Comparison of ENCODE assay signal across 11 cellular contexts in genomic region chr10:23540401-23540800, GRCh38.
A peak's percentile ranks its signal among the peaks of the same experiment; 100 is the strongest.
DNase-seq lines count a peak whose midpoint lies in the region; ATAC-seq and TF ChIP-seq lines count a peak whose summit lies in the region.
"Had no signal": no experiment of that assay in that cellular context is flagged by ENCODE, and none has a peak within 500 bp of the region (broad histone marks: within the 10 kb centered on the region; RNA-seq: fewer than 3 reads in every experiment).

No MANE protein-coding gene starts in this region.

- H3K4me3 Mint-ChIP-seq in CD4-positive, alpha-beta T cell = peak overlapping the region; percentile 27
- H3K4me3 Mint-ChIP-seq in T-helper 17 cell = peak overlapping the region; percentile 72
- H3K4me3 Mint-ChIP-seq: nephron progenitor cell had no signal

- H3K4me3 ChIP-seq in ascending aorta = no peak overlapping the region
- H3K4me3 ChIP-seq in H7 (ENCODE audit: insufficient read depth, low read depth, low read length) = no peak overlapping the region
- H3K4me3 ChIP-seq: suprapubic skin had no signal

- H3K27me3 Mint-ChIP-seq in CD4-positive, alpha-beta T cell = no peaks in the 10 kb centered on the region
- H3K27me3 Mint-ChIP-seq in T-helper 17 cell = peaks cover 5% of the 10 kb centered on the region

- TF ChIP-seq CTCF in CD4-positive, alpha-beta T cell (IDR thresholded peaks at IDR 0.05) = no peak
- TF ChIP-seq CTCF in ascending aorta (IDR thresholded peaks at IDR 0.05) = no peak

- H3K36me3 ChIP-seq in ascending aorta = no peaks in the 10 kb centered on the region
- H3K36me3 ChIP-seq in H7 (replicated peaks; ENCODE audit: control insufficient read depth, insufficient read depth, low read length) = no peaks in the 10 kb centered on the region
- H3K36me3 ChIP-seq: suprapubic skin had no signal

- H3K27ac Mint-ChIP-seq in CD4-positive, alpha-beta T cell = peak overlapping the region; percentile 92
- peak overlapping the region; percentile 29 for H3K27ac Mint-ChIP-seq in T-helper 17 cell
- H3K27ac Mint-ChIP-seq: nephron progenitor cell had no signal

- no peaks in the 10 kb centered on the region for H3K27me3 ChIP-seq in CD4-positive, alpha-beta T cell (ENCODE audit: control insufficient read depth, insufficient read depth, low read length)
- no peaks in the 10 kb centered on the region for H3K27me3 ChIP-seq in ascending aorta
- no peaks in the 10 kb centered on the region for H3K27me3 ChIP-seq in H7 (ENCODE audit: control insufficient read depth, insufficient read depth, low read length)
- H3K27me3 ChIP-seq: suprapubic skin had no signal

- H3K9me3 Mint-ChIP-seq in CD4-positive, alpha-beta T cell = no peaks in the 10 kb centered on the region

- H3K9me3 ChIP-seq in CD4-positive, alpha-beta T cell (ENCODE audit: control insufficient read depth, low read length) = no peaks in the 10 kb centered on the region
- no peaks in the 10 kb centered on the region for H3K9me3 ChIP-seq in T-helper 17 cell (ENCODE audit: control insufficient read depth, low read length, poor library complexity, severe bottlenecking)
- no peaks in the 10 kb centered on the region for H3K9me3 ChIP-seq in ascending aorta
- H3K9me3 ChIP-seq: suprapubic skin had no signal

- no peaks in the 10 kb centered on the region for H3K36me3 Mint-ChIP-seq in CD4-positive, alpha-beta T cell (ENCODE audit: low read depth)
- peaks cover 3% of the 10 kb centered on the region for H3K36me3 Mint-ChIP-seq in T-helper 17 cell (ENCODE audit: low read depth)

- POLR2A ChIA-PET in CD4-positive, alpha-beta T cell (lab: Charles Lee) = interaction anchor here (1.0 to 2.1 kb wide), 5 partner anchors 9 to 172 kb away, joined by 3 to 9 read pairs (median 4); partner anchors contain the start of gene OTUD1

- intact Hi-C loops in CD4-positive, alpha-beta T cell (cut with DNase I, micrococcal nuclease) = loop anchor here in 1 of 2 experiments (2.0 kb wide), 1 partner anchor 94 kb away; no protein-coding TSS in a partner anchor
- intact Hi-C loops in ascending aorta (cut with DNase I) = no loop called here

- in situ Hi-C loops in KBM-7 (cut with MboI; ENCODE audit: low pct_unique_long_range_greater_than_20kb, low sequenced_read_pairs) = no loop called here

- H3K4me1 ChIP-seq in ascending aorta = no peaks in the 10 kb centered on the region

- H3K27ac ChIP-seq in CD4-positive, alpha-beta T cell (ENCODE audit: low read depth, low read length) = no peak overlapping the region
- no peak overlapping the region for H3K27ac ChIP-seq in ascending aorta
- H3K27ac ChIP-seq: RWPE1, suprapubic skin had no signal

- CTCF ChIA-PET in CD4-positive, alpha-beta T cell (lab: Charles Lee) = interaction anchor here (0.7 kb wide), 1 partner anchor 11 kb away, joined by 4 read pairs; no protein-coding TSS in a partner anchor

- peak in 1 of 10 experiments; percentile 17 for DNase-seq in CD4-positive, alpha-beta T cell
- DNase-seq in KBM-7 (peak; percentile 83), T-helper 17 cell (no peak), midbrain (lab: John Stamatoyannopoulos, UW) (peak; percentile 9), AG20443 (ENCODE audit: low spot score) (no peak), ascending aorta (ENCODE audit: low spot score in 2 of 2) (no peak), H7 (no peak)
- DNase-seq: NCI-H1105 treated with DMSO at 0.1 percent for 48 hours, nephron progenitor cell had no signal

- peaks cover 58% of the 10 kb centered on the region for H3K4me1 Mint-ChIP-seq in CD4-positive, alpha-beta T cell (ENCODE audit: low read depth)
- peaks cover 15% of the 10 kb centered on the region for H3K4me1 Mint-ChIP-seq in T-helper 17 cell

- ATAC-seq in CD4-positive, alpha-beta T cell (ENCODE audit: poor library complexity) = peak; percentile 58
- no peak for ATAC-seq in T-helper 17 cell

Comparison
In these comparisons a context has a peak if more than half of its experiments do, and no peak if none do; other contexts are left out.
1. DNase-seq: peak in KBM-7 (single experiment) and midbrain (single experiment); none in T-helper 17 cell (0 of 3), AG20443 (single experiment), ascending aorta (0 of 2) and H7 (single experiment).